1 cellular context compared by ENCODE assay signal in genomic region chr1:159914252-159915018, GRCh38.
TF ChIP-seq lines count a peak whose summit lies in the region.

No MANE protein-coding gene starts in this region.

TF ChIP-seq in IMR-90, 13 proteins besides CTCF, POLR2A, EP300 and RAD21:
- no peak for TF ChIP-seq BHLHE40 (IDR thresholded peaks at IDR 0.05; ENCODE audit: low read depth, low read length)
- TF ChIP-seq MXI1 (IDR thresholded peaks at IDR 0.05; ENCODE audit: borderline replicate concordance, low read depth, low read length) = no peak
- TF ChIP-seq NFE2L2 (IDR thresholded peaks at IDR 0.05; ENCODE audit: low read depth, low read length) = no peak
- TF ChIP-seq MAZ (IDR thresholded peaks at IDR 0.05; ENCODE audit: borderline replicate concordance, low read depth, low read length) = no peak
- TF ChIP-seq RCOR1 (IDR thresholded peaks at IDR 0.05; ENCODE audit: insufficient replicate concordance, low read length) = no peak
- no peak for TF ChIP-seq FOS (IDR thresholded peaks at IDR 0.05; ENCODE audit: low read depth, low read length)
- no peak for TF ChIP-seq ELK1 (IDR thresholded peaks at IDR 0.05; ENCODE audit: borderline replicate concordance, low read depth, low read length)
- no peak for TF ChIP-seq RFX5 (IDR thresholded peaks at IDR 0.05; ENCODE audit: low read depth, low read length)
- no peak for TF ChIP-seq USF2 (IDR thresholded peaks at IDR 0.05; ENCODE audit: low read depth, low read length)
- TF ChIP-seq CHD1 (IDR thresholded peaks at IDR 0.05; ENCODE audit: low read depth, low read length) = no peak
- no peak for TF ChIP-seq MAFK (IDR thresholded peaks at IDR 0.05; ENCODE audit: low read depth, low read length)
- no peak for TF ChIP-seq SMC3 (IDR thresholded peaks at IDR 0.05; ENCODE audit: low read depth, low read length)
- no peak for TF ChIP-seq CEBPB (IDR thresholded peaks at IDR 0.05; ENCODE audit: low read depth, low read length)
